Comparison of ENCODE assay signal across 24 cellular contexts in genomic region chr4:71216316-71216959, GRCh38.
"Had no signal": no experiment of that assay in that cellular context is flagged by ENCODE, and none has a peak within 500 bp of the region (broad histone marks: within the 10 kb centered on the region; RNA-seq: fewer than 3 reads in every experiment).

No MANE protein-coding gene starts in this region.

- H3K27ac ChIP-seq: colonic mucosa, epithelial cell of prostate, esophagus squamous epithelium, gastrocnemius medialis, left ventricle myocardium inferior, lower lobe of right lung had no signal

- H3K36me3 ChIP-seq: colonic mucosa, esophagus squamous epithelium, gastrocnemius medialis, heart right ventricle, left ventricle myocardium inferior, lower lobe of right lung had no signal

- ATAC-seq: effector memory CD8-positive, alpha-beta T cell; esophagus mucosa; gastrocnemius medialis; heart right ventricle; left cardiac atrium; lower lobe of right lung; mucosa of descending colon had no signal

- DNase-seq: colonic mucosa; cortex of kidney; effector CD8-positive, alpha-beta T cell; effector memory CD8-positive, alpha-beta T cell; endodermal cell; erythroblast; esophagus squamous epithelium; foreskin fibroblast; foreskin melanocyte; gastrocnemius medialis; glutamatergic neuron; head of caudate nucleus; heart right ventricle; hippocampal formation; left cardiac atrium; left ventricle myocardium inferior; lower lobe of right lung; mesenchymal stem cell; mucosa of descending colon had no signal

- H3K9me3 ChIP-seq: colonic mucosa, esophagus squamous epithelium, gastrocnemius medialis, left ventricle myocardium inferior, lower lobe of right lung, mucosa of descending colon had no signal

- H3K4me3 ChIP-seq: colonic mucosa, esophagus squamous epithelium, gastrocnemius medialis, heart right ventricle, left ventricle myocardium inferior, lower lobe of right lung, mucosa of descending colon had no signal

- FAIRE-seq: endometrium, islet of Langerhans, keratinocyte had no signal

- H3K27me3 ChIP-seq: colonic mucosa, esophagus squamous epithelium, gastrocnemius medialis, heart right ventricle had no signal

- H3K4me1 ChIP-seq: colonic mucosa, esophagus squamous epithelium, gastrocnemius medialis, lower lobe of right lung had no signal
